ENCODE assay signal across 8 cellular contexts in genomic region chr11:112024778-112025678, GRCh38. TPM values are rescaled to one million over a fixed set of nuclear protein-coding genes. Genes with fewer than 3 reads are reported as not detected.
A peak's percentile ranks its signal among the peaks of the same experiment; 100 is the strongest.
DNase-seq lines count a peak whose midpoint lies in the region; ATAC-seq lines count a peak whose summit lies in the region.

DLAT (plus strand) TSS chr11:112025408; CDS start chr11:112025473, 65 bp downstream.

- H3K27ac ChIP-seq in CD8-positive, alpha-beta memory T cell (ENCODE audit: low read depth, low read length), result peak within 1 kb of the TSS; percentile 74

- POLR2A ChIA-PET in CD8-positive, alpha-beta memory T cell (lab: Charles Lee), result interaction anchor here (1.0 kb wide), 1 partner anchor 156 kb away, joined by 3 read pairs; no protein-coding TSS in a partner anchor

- no peaks in the 10 kb centered on the region for H3K27me3 ChIP-seq in CD8-positive, alpha-beta memory T cell (ENCODE audit: insufficient read depth, low read length, poor library complexity, severe bottlenecking)

- peak within 1 kb of the TSS; percentile 97 to 100 (median 100) for H3K4me3 Mint-ChIP-seq in CD8-positive, alpha-beta memory T cell
- peak within 1 kb of the TSS; percentile 100 for H3K4me3 Mint-ChIP-seq in effector memory CD8-positive, alpha-beta T cell
- H3K4me3 Mint-ChIP-seq in memory B cell, result peak within 1 kb of the TSS; percentile 100

- H3K9me3 Mint-ChIP-seq in CD8-positive, alpha-beta memory T cell, result peaks cover 0 to 2% (median 0%) of the 10 kb centered on the region in 5 donors
- no peaks in the 10 kb centered on the region for H3K9me3 Mint-ChIP-seq in effector memory CD8-positive, alpha-beta T cell
- no peaks in the 10 kb centered on the region for H3K9me3 Mint-ChIP-seq in memory B cell

- no peaks in the 10 kb centered on the region for H3K9me3 ChIP-seq in CD8-positive, alpha-beta memory T cell (ENCODE audit: low read length)

- CTCF ChIA-PET in CD8-positive, alpha-beta memory T cell (lab: Charles Lee), result no interaction called here

- ATAC-seq in GM19463 (IDR thresholded peaks at IDR 0.05; ENCODE audit: unreplicated experiment) (peak; percentile 69), memory B cell (ENCODE audit: low read depth) (peak; percentile 81)
- peak; percentile 90 for ATAC-seq in effector memory CD8-positive, alpha-beta T cell (replicated peaks)

- peaks cover 11% of the 10 kb centered on the region for H3K4me1 ChIP-seq in CD8-positive, alpha-beta memory T cell (ENCODE audit: insufficient read depth, low read length)

- peaks cover 27 to 39% (median 33%) of the 10 kb centered on the region in 3 donors for H3K4me1 Mint-ChIP-seq in CD8-positive, alpha-beta memory T cell
- peaks cover 17 to 19% of the 10 kb centered on the region in 2 donors for H3K4me1 Mint-ChIP-seq in effector memory CD8-positive, alpha-beta T cell (ENCODE audit: low read depth in 2 of 2)
- peaks cover 12% of the 10 kb centered on the region for H3K4me1 Mint-ChIP-seq in memory B cell

- peak within 1 kb of the TSS; percentile 69 for H3K4me3 ChIP-seq in CD8-positive, alpha-beta memory T cell (ENCODE audit: low read length)

- peaks cover 0 to 2% of the 10 kb centered on the region in 2 donors for H3K27me3 Mint-ChIP-seq in CD8-positive, alpha-beta memory T cell
- H3K27me3 Mint-ChIP-seq in effector memory CD8-positive, alpha-beta T cell, result no peaks in the 10 kb centered on the region
- H3K27me3 Mint-ChIP-seq in memory B cell, result no peaks in the 10 kb centered on the region

- peak; percentile 74 to 88 (median 83) for DNase-seq in CD8-positive, alpha-beta memory T cell
- DNase-seq in HPDE6-E6E7 (ENCODE audit: extremely low spot score) (peak; percentile 81), NK-92 (lab: John Stamatoyannopoulos, UW; ENCODE audit: unreplicated experiment) (peak; percentile 22), memory B cell (ENCODE audit: low spot score in 2 of 2) (peak; percentile 61 to 77)
- DNase-seq in activated CD8-positive, alpha-beta memory T cell treated with anti-CD3 and anti-CD28 coated beads for 1 hour (ENCODE audit: extremely low read depth in 1 of 2, low read depth in 1 of 2), result peak; percentile 59 to 65
- DNase-seq in effector memory CD8-positive, alpha-beta T cell, result peak; percentile 75 to 81 (median 77)
- peak; percentile 69 for DNase-seq in stimulated activated CD8-positive, alpha-beta memory T cell treated with anti-CD3 and anti-CD28 coated beads, Interleukin-12 subunit alpha, Interleukin-12 subunit beta, amount 100 ng/mL, for 4 hours (ENCODE audit: low read depth)

- H3K27ac Mint-ChIP-seq in CD8-positive, alpha-beta memory T cell, result peak within 1 kb of the TSS; percentile 92 to 100 (median 99)
- peak within 1 kb of the TSS; percentile 97 to 99 for H3K27ac Mint-ChIP-seq in effector memory CD8-positive, alpha-beta T cell
- H3K27ac Mint-ChIP-seq in memory B cell, result peak within 1 kb of the TSS; percentile 91

- H3K36me3 Mint-ChIP-seq in CD8-positive, alpha-beta memory T cell, result peaks cover 2 to 38% (median 6%) of the 10 kb centered on the region in 3 donors
- peaks cover 30% of the 10 kb centered on the region for H3K36me3 Mint-ChIP-seq in effector memory CD8-positive, alpha-beta T cell (ENCODE audit: insufficient read depth)
- H3K36me3 Mint-ChIP-seq in memory B cell, result peaks cover 13% of the 10 kb centered on the region

- peaks cover 5% of the 10 kb centered on the region for H3K36me3 ChIP-seq in CD8-positive, alpha-beta memory T cell (ENCODE audit: insufficient read depth, low read length)

RNA-seq across cellular contexts. Expression of gene DLAT, which starts in this region (rescaled TPM):
- 10 to 100 TPM; 61.1 to 62.2 TPM for total RNA-seq in CD8-positive, alpha-beta memory T cell
- 22.1 TPM for polyA plus RNA-seq in CD8-positive, alpha-beta memory T cell

Comparison
In these comparisons a context has a peak if more than half of its experiments do, and no peak if none do; other contexts are left out.
1. Peak in every context shown above with its lines: DNase-seq, ATAC-seq, H3K4me3 ChIP-seq and H3K27ac ChIP-seq.
2. DNase-seq: peak in every context shown above with its lines; median percentile 83 in CD8-positive, alpha-beta memory T cell; 81 in HPDE6-E6E7; 77 in effector memory CD8-positive, alpha-beta T cell; 69 in memory B cell; 69 in stimulated activated CD8-positive, alpha-beta memory T cell treated with anti-CD3 and anti-CD28 coated beads, Interleukin-12 subunit alpha, Interleukin-12 subunit beta, amount 100 ng/mL, for 4 hours; 62 in activated CD8-positive, alpha-beta memory T cell treated with anti-CD3 and anti-CD28 coated beads for 1 hour; 22 in NK-92.